Comparison of ENCODE assay signal across 11 cellular contexts in the genomic region with DNA sequence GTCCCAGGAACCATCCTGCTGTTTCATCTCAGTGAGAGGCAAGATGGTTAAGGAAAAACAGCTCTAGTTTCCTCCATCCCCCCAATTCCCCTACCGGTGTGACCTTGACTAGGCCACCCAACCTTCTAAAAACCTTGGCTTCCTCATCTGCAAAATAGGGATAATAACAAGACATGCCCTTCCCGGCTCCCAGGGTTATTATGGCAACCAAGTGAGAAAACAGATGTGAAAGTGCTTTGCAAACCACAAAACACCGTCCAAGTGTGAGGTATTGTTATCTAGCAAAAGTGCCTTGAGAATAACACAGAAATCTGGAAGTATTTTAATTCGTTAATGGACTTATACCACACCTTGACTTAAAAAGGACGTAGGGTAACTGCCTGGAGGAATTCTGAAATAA.
DNase-seq lines count a peak whose midpoint lies in the region; ATAC-seq, FAIRE-seq and TF ChIP-seq lines count a peak whose summit lies in the region.
"Had no signal": no experiment of that assay in that cellular context is flagged by ENCODE, and none has a peak within 500 bp of the region (broad histone marks: within the 10 kb centered on the region; RNA-seq: fewer than 3 reads in every experiment).

No MANE protein-coding gene starts in this region.

- H3K27me3 ChIP-seq in stomach, result no peaks in the 10 kb centered on the region
- no peaks in the 10 kb centered on the region for H3K27me3 ChIP-seq in pancreas

- no peak for ATAC-seq in T-helper 17 cell
- ATAC-seq in pancreas, result no peak
- ATAC-seq in HG03108 (IDR thresholded peaks at IDR 0.05; ENCODE audit: unreplicated experiment), result no peak
- no peak for ATAC-seq in HG03521 (IDR thresholded peaks at IDR 0.05; ENCODE audit: unreplicated experiment)

- intact Hi-C loops in stomach (cut with DNase I; ENCODE audit: low total_unique reads), result no loop called here
- intact Hi-C loops in pancreas (cut with DNase I), result no loop called here

- H3K36me3 ChIP-seq in stomach, result peaks cover 0 to 3% (median 0%) of the 10 kb centered on the region in 4 donors
- no peaks in the 10 kb centered on the region for H3K36me3 ChIP-seq in pancreas
- H3K36me3 ChIP-seq: HAP-1 had no signal

- no peak for TF ChIP-seq POLR2A in stomach (IDR thresholded peaks at IDR 0.05)

- DNase-seq in SKM-1 treated with dmso at 0.1 percent for 144 hours (lab: John Stamatoyannopoulos, UW; ENCODE audit: unreplicated experiment) (peak; percentile 19), SKM-1 (lab: John Stamatoyannopoulos, UW; ENCODE audit: unreplicated experiment) (no peak), T-helper 17 cell (peak in 1 of 3 donors; percentile 5), fibroblast of mammary gland (ENCODE audit: low read depth) (peak; percentile 31), stomach (no peak), pancreas (no peak)
- DNase-seq: NCI-H748 treated with DMSO at 0.1 percent for 48 hours had no signal

- no peak for TF ChIP-seq CTCF in fibroblast of mammary gland (conservative IDR thresholded peaks at IDR 0.05; ENCODE audit: control insufficient read depth, insufficient read depth, low read depth, low read length)
- TF ChIP-seq CTCF in stomach (IDR thresholded peaks at IDR 0.05), result no peak
- no peak for TF ChIP-seq CTCF in pancreas (IDR thresholded peaks at IDR 0.05)

- H3K4me3 ChIP-seq in fibroblast of mammary gland (ENCODE audit: control insufficient read depth, low read depth, low read length) (no peak overlapping the region), stomach (no peak overlapping the region), pancreas (no peak overlapping the region)
- H3K4me3 ChIP-seq: HAP-1 had no signal

- H3K4me1 Mint-ChIP-seq in T-helper 17 cell, result peaks cover 86% of the 10 kb centered on the region

- H3K36me3 Mint-ChIP-seq in T-helper 17 cell (ENCODE audit: low read depth), result peaks cover 6% of the 10 kb centered on the region

- peak overlapping the region; percentile 91 for H3K4me3 Mint-ChIP-seq in T-helper 17 cell

- no peak for FAIRE-seq in pancreas (lab: Jason Lieb, UNC)
- FAIRE-seq: A204.1 had no signal

- TF ChIP-seq EP300 in stomach (IDR thresholded peaks at IDR 0.05), result no peak

- H3K9me3 ChIP-seq in T-helper 17 cell (ENCODE audit: control insufficient read depth, low read length, poor library complexity, severe bottlenecking), result no peaks in the 10 kb centered on the region
- H3K9me3 ChIP-seq in stomach, result no peaks in the 10 kb centered on the region
- no peaks in the 10 kb centered on the region for H3K9me3 ChIP-seq in pancreas
- H3K9me3 ChIP-seq: HAP-1 had no signal

- H3K27ac Mint-ChIP-seq in T-helper 17 cell, result peak overlapping the region; percentile 100

- H3K27me3 Mint-ChIP-seq in T-helper 17 cell, result no peaks in the 10 kb centered on the region

- H3K27ac ChIP-seq in stomach (peak overlapping the region in 4 of 5 donors; percentile 80 to 99 (median 91)), pancreas (no peak overlapping the region)

- WGBS in stomach, 5 donors, result 46 to 75% (median 65%) methylated on average over 5 of the region's 5 CpGs
- WGBS in pancreas, 2 donors, result 76% methylated on average over 5 of the region's 5 CpGs

- H3K4me1 ChIP-seq in stomach (peaks cover 58 to 99% (median 82%) of the 10 kb centered on the region in 4 donors), pancreas (peaks cover 0 to 17% (median 0%) of the 10 kb centered on the region in 3 donors)

Comparison
In these comparisons a context has a peak if more than half of its experiments do, and no peak if none do; other contexts are left out.
1. DNase-seq: peak in SKM-1 treated with dmso at 0.1 percent for 144 hours (single experiment) and fibroblast of mammary gland (single experiment); none in SKM-1 (single experiment), stomach (single experiment) and pancreas (0 of 6).
2. H3K27ac ChIP-seq: peak in stomach (4 of 5); none in pancreas (0 of 4).